Comparison of ENCODE assay signal across 17 cellular contexts in the genomic region with DNA sequence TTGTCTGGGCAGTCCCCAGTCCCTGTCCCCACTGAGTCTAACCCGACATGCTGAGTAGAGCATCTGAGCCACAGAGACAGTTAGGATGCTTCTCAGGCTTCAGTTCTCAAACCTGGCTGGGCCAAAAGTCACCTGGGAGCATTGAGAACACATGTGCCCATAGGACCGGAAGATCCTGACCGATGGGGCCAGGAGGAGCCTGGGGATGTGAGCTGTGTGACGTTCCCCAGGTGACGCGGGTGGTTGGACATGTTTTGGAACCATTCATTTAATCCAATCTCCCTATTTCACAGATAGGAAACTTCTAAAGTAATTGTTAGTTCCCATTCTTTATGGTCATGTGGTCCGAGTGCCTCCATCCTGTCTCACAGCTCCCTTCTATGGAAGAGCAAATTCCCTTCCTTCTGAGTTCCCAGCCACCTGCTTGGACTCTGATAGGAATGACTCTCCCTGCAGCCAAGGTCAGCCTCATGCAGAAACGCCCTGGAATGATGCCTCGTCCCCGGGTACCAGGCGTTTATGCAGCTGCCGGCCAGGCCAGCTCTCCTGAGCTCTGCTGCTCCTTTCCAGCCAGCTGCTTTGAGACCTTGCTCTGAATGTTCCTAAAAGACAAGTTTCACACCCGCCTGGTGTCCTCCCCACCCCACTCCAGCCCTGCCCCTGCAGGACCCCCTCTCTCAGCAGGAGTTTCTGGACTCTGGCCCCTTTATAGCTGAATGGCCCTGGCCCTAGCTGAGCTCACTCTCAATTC.
DNase-seq lines count a peak whose midpoint lies in the region; ATAC-seq, FAIRE-seq and TF ChIP-seq lines count a peak whose summit lies in the region.
"Had no signal": no experiment of that assay in that cellular context is flagged by ENCODE, and none has a peak within 500 bp of the region (broad histone marks: within the 10 kb centered on the region; RNA-seq: fewer than 3 reads in every experiment).

No MANE protein-coding gene starts in this region.

- peak overlapping the region in 1 of 2 experiments; percentile 37 for H2BK12ac ChIP-seq in mesenchymal stem cell (ENCODE audit: low read length in 2 of 2)

- no peak overlapping the region for H3K9ac ChIP-seq in mesenchymal stem cell (ENCODE audit: low read length)
- H3K9ac ChIP-seq: BLaER1 treated with 17β-estradiol and CSF1 and Interleukin-3, amounts not matched to agents 10 nM and 100 nM had no signal

- no peaks in the 10 kb centered on the region for H3K79me1 ChIP-seq in mesenchymal stem cell (replicated peaks; ENCODE audit: low read length, poor library complexity, severe bottlenecking)

- no peaks in the 10 kb centered on the region for H3K9me3 ChIP-seq in mesenchymal stem cell (ENCODE audit: control insufficient read depth, low read length)
- H3K9me3 ChIP-seq in spleen, result no peaks in the 10 kb centered on the region
- H3K9me3 ChIP-seq: BLaER1 treated with 17β-estradiol and CSF1 and Interleukin-3, amounts not matched to agents 10 nM and 100 nM; neutrophil had no signal

- peaks cover 60% of the 10 kb centered on the region for H3K4me1 Mint-ChIP-seq in HFFc6 (ENCODE audit: low read depth)
- H3K4me1 Mint-ChIP-seq: activated naive CD8-positive, alpha-beta T cell treated with anti-CD3 and anti-CD28 coated beads, Interleukin-2, amount 10 ng/mL, durations not matched to agents 7 days and 5 days had no signal

- H2AFZ ChIP-seq in mesenchymal stem cell (ENCODE audit: low read depth, low read length), result no peak overlapping the region

- TF ChIP-seq POLR2A in spleen (IDR thresholded peaks at IDR 0.05), result no peak

- FAIRE-seq in GM19239 (lab: Jason Lieb, UNC), result no peak

- no peaks in the 10 kb centered on the region for H3K36me3 ChIP-seq in mesenchymal stem cell (ENCODE audit: control insufficient read depth in 1 of 2, insufficient read depth in 2 of 2, low read depth in 1 of 2, low read length in 2 of 2)
- H3K36me3 ChIP-seq in spleen, result peaks cover 0 to 8% (median 0%) of the 10 kb centered on the region in 6 donors
- H3K36me3 ChIP-seq: BLaER1 treated with 17β-estradiol and CSF1 and Interleukin-3, amounts not matched to agents 10 nM and 100 nM; neutrophil had no signal

- H2BK5ac ChIP-seq in mesenchymal stem cell (ENCODE audit: low read depth, low read length, poor library complexity, severe bottlenecking), result no peak overlapping the region

- H3K27me3 ChIP-seq in mesenchymal stem cell (ENCODE audit: control insufficient read depth in 1 of 2, insufficient read depth in 1 of 2, low read length in 2 of 2) (no peaks in the 10 kb centered on the region), spleen (replicated peaks in 1 of 7) (no peaks in the 10 kb centered on the region)
- H3K27me3 ChIP-seq: neutrophil had no signal

- H2BK120ac ChIP-seq in mesenchymal stem cell (ENCODE audit: low read depth, low read length), result peak overlapping the region; percentile 35

- H2BK15ac ChIP-seq in mesenchymal stem cell (ENCODE audit: low read depth, poor library complexity, severe bottlenecking), result peak overlapping the region; percentile 41

- H3K27ac ChIP-seq in coronary artery (peak overlapping the region; percentile 85 to 91), mesenchymal stem cell (ENCODE audit: low read length, poor library complexity, severe bottlenecking) (peak overlapping the region; percentile 53), spleen (peak overlapping the region in 5 of 8 donors; percentile 20 to 84 (median 69))
- H3K27ac ChIP-seq: BLaER1 treated with 17β-estradiol and CSF1 and Interleukin-3, amounts not matched to agents 10 nM and 100 nM; neutrophil had no signal

- 82% methylated on average over 13 of the region's 13 CpGs for WGBS in mesenchymal stem cell
- WGBS in spleen, 5 donors, result 67 to 83% (median 77%) methylated on average over 13 of the region's 13 CpGs

- H3K27ac Mint-ChIP-seq in HFFc6, result peak overlapping the region; percentile 99
- H3K27ac Mint-ChIP-seq: activated naive CD8-positive, alpha-beta T cell treated with anti-CD3 and anti-CD28 coated beads, Interleukin-2, amount 10 ng/mL, durations not matched to agents 7 days and 5 days had no signal

- intact Hi-C loops in spleen (cut with DNase I; ENCODE audit: low total_unique reads), result no loop called here

- no peak overlapping the region for H3K14ac ChIP-seq in mesenchymal stem cell (ENCODE audit: low read length in 2 of 2)

- H2AK5ac ChIP-seq in mesenchymal stem cell (ENCODE audit: low read length, severe bottlenecking), result peak overlapping the region; percentile 11

- peaks cover 4% of the 10 kb centered on the region; the same call in 1 of the 2 replicates for H3K27me3 Mint-ChIP-seq in HFFc6 (ENCODE audit: insufficient read depth)
- H3K27me3 Mint-ChIP-seq: activated naive CD8-positive, alpha-beta T cell treated with anti-CD3 and anti-CD28 coated beads, Interleukin-2, amount 10 ng/mL, durations not matched to agents 7 days and 5 days; central memory CD8-positive, alpha-beta T cell had no signal

- H3K4me1 ChIP-seq in mesenchymal stem cell (ENCODE audit: control insufficient read depth, insufficient read depth, low read depth, low read length) (peaks cover 37% of the 10 kb centered on the region), spleen (peaks cover 0 to 40% (median 16%) of the 10 kb centered on the region in 6 donors)

- no peak overlapping the region for H3K23ac ChIP-seq in mesenchymal stem cell (ENCODE audit: low read length in 2 of 2)

- H3K9me3 Mint-ChIP-seq in HFFc6, result no peaks in the 10 kb centered on the region
- H3K9me3 Mint-ChIP-seq: activated naive CD8-positive, alpha-beta T cell treated with anti-CD3 and anti-CD28 coated beads, Interleukin-2, amount 10 ng/mL, durations not matched to agents 7 days and 5 days; central memory CD8-positive, alpha-beta T cell had no signal

- TF ChIP-seq CTCF in HFFc6 (IDR thresholded peaks at IDR 0.05) (no peak), coronary artery (IDR thresholded peaks at IDR 0.05) (no peak), spleen (IDR thresholded peaks at IDR 0.05 in 8 of 11, conservative IDR thresholded peaks at IDR 0.05 in 3 of 11) (no peak)

- H3K36me3 Mint-ChIP-seq in HFFc6 (ENCODE audit: low read depth), result no peaks in the 10 kb centered on the region
- H3K36me3 Mint-ChIP-seq: activated naive CD8-positive, alpha-beta T cell treated with anti-CD3 and anti-CD28 coated beads, Interleukin-2, amount 10 ng/mL, durations not matched to agents 7 days and 5 days had no signal

- no peak overlapping the region for H3K4me2 ChIP-seq in mesenchymal stem cell (ENCODE audit: low read length, poor library complexity, severe bottlenecking)

- H4K91ac ChIP-seq in mesenchymal stem cell (ENCODE audit: low read length), result peak overlapping the region; percentile 19

- DNase-seq in HFFc6, result no peak
- no peak for DNase-seq in coronary artery (ENCODE audit: low spot score)
- no peak for DNase-seq in mesenchymal stem cell
- DNase-seq in spleen, result no peak
- no peak for DNase-seq in GM19239 (ENCODE audit: insufficient read length, low spot score)
- DNase-seq in activated effector memory CD4-positive, alpha-beta T cell treated with Interleukin-2 at 50 U/mL for 16 hours, result no peak
- DNase-seq in inferior parietal cortex (ENCODE audit: extremely low spot score), result no peak
- DNase-seq: activated CD4-positive, alpha-beta T cell treated with anti-CD3 and anti-CD28 coated beads for 1 hour; activated naive CD8-positive, alpha-beta T cell treated with anti-CD3 and anti-CD28 coated beads, Interleukin-2, amount 10 ng/mL, durations not matched to agents 7 days and 5 days; DMS53; NCI-H2029 treated with DMSO at 0.1 percent for 48 hours; NCI-H748 treated with DMSO at 0.1 percent for 48 hours; RPMI8226 had no signal

- peak overlapping the region; percentile 19 to 48 for H3K4ac ChIP-seq in mesenchymal stem cell (ENCODE audit: low read depth in 1 of 2, low read length in 2 of 2)

- H3K4me3 ChIP-seq in coronary artery (no peak overlapping the region), mesenchymal stem cell (ENCODE audit: insufficient read depth in 1 of 2, low read depth in 1 of 2, low read length in 2 of 2) (no peak overlapping the region), spleen (no peak overlapping the region)
- H3K4me3 ChIP-seq: BLaER1 treated with 17β-estradiol and CSF1 and Interleukin-3, amounts not matched to agents 10 nM and 100 nM had no signal

- peak overlapping the region; percentile 2 to 61 for H3K18ac ChIP-seq in mesenchymal stem cell (ENCODE audit: low read depth in 1 of 2, low read length in 2 of 2)

- no peak for ATAC-seq in GM19467 (IDR thresholded peaks at IDR 0.05; ENCODE audit: unreplicated experiment)

- no peak overlapping the region for H4K8ac ChIP-seq in mesenchymal stem cell (ENCODE audit: low read length)

- H3K4me3 Mint-ChIP-seq in HFFc6, result no peak overlapping the region
- H3K4me3 Mint-ChIP-seq: activated naive CD8-positive, alpha-beta T cell treated with anti-CD3 and anti-CD28 coated beads, Interleukin-2, amount 10 ng/mL, durations not matched to agents 7 days and 5 days; central memory CD8-positive, alpha-beta T cell had no signal
